ENCODE assay signal across 9 cellular contexts in genomic region chr6:83708546-83708969, GRCh38. TPM values are rescaled to one million over a fixed set of nuclear protein-coding genes. Genes with fewer than 3 reads are reported as not detected.
A peak's percentile ranks its signal among the peaks of the same experiment; 100 is the strongest.
DNase-seq lines count a peak whose midpoint lies in the region; ATAC-seq and TF ChIP-seq lines count a peak whose summit lies in the region.
"Had no signal": no experiment of that assay in that cellular context is flagged by ENCODE, and none has a peak within 500 bp of the region (broad histone marks: within the 10 kb centered on the region; RNA-seq: fewer than 3 reads in every experiment).

No MANE protein-coding gene starts in this region.

- DNase-seq in AG08395 (ENCODE audit: low spot score) (peak; percentile 14), brain microvascular endothelial cell (no peak), left kidney (ENCODE audit: low read depth, low spot score) (peak; percentile 71), tibial nerve (ENCODE audit: low spot score in 2 of 2) (no peak), immature natural killer cell (no peak), DMS79 treated with DMSO at 0.1 percent for 48 hours (lab: John Stamatoyannopoulos, UW) (no peak), NK-92 (lab: John Stamatoyannopoulos, UW; ENCODE audit: unreplicated experiment) (no peak)

- 1 to 4% methylated on average over 17 to 37 of the region's 52 CpGs for WGBS in tibial nerve, 2 donors

- no peak for TF ChIP-seq EP300 in tibial nerve (IDR thresholded peaks at IDR 0.05)

- in situ Hi-C loops in brain microvascular endothelial cell (cut with HindIII; ENCODE audit: low pct_ligation_motif_present, low sequenced_read_pairs) = no loop called here

- TF ChIP-seq POLR2A in tibial nerve (IDR thresholded peaks at IDR 0.05) = no peak

- H3K27ac Mint-ChIP-seq in immature natural killer cell = no peak overlapping the region

- peaks cover 0 to 9% (median 0%) of the 10 kb centered on the region in 3 donors for H3K36me3 Mint-ChIP-seq in immature natural killer cell

- H3K27me3 ChIP-seq in brain microvascular endothelial cell (replicated peaks) (peaks cover 36% of the 10 kb centered on the region), tibial nerve (peaks cover 0 to 47% of the 10 kb centered on the region in 2 donors)

- no peaks in the 10 kb centered on the region for H3K4me1 Mint-ChIP-seq in immature natural killer cell

- ATAC-seq in HG02642 (IDR thresholded peaks at IDR 0.05; ENCODE audit: poor library complexity, unreplicated experiment) = peak; percentile 45

- no peak for TF ChIP-seq CTCF in brain microvascular endothelial cell (IDR thresholded peaks at IDR 0.05; ENCODE audit: low read depth, low read length, missing control alignments)
- no peak for TF ChIP-seq CTCF in tibial nerve (IDR thresholded peaks at IDR 0.05)

- H3K27ac ChIP-seq in brain microvascular endothelial cell = no peak overlapping the region
- H3K27ac ChIP-seq in tibial nerve = no peak overlapping the region

- H3K4me3 ChIP-seq in brain microvascular endothelial cell (ENCODE audit: low read depth, low read length) (peak overlapping the region; percentile 50), tibial nerve (peak overlapping the region; percentile 26 to 60 (median 39))

- H3K4me3 Mint-ChIP-seq in immature natural killer cell = no peak overlapping the region

- H3K9me3 ChIP-seq in tibial nerve = peaks cover 0 to 17% (median 4%) of the 10 kb centered on the region in 4 donors
- H3K9me3 ChIP-seq: adrenal gland had no signal

- H3K36me3 ChIP-seq in brain microvascular endothelial cell (replicated peaks) (no peaks in the 10 kb centered on the region), tibial nerve (no peaks in the 10 kb centered on the region)
- H3K36me3 ChIP-seq: adrenal gland had no signal

- H3K27me3 Mint-ChIP-seq in immature natural killer cell (ENCODE audit: low read depth in 3 of 3) = peaks cover 8 to 17% (median 16%) of the 10 kb centered on the region in 3 donors

- H3K9me3 Mint-ChIP-seq in immature natural killer cell = peaks cover 5 to 21% (median 15%) of the 10 kb centered on the region in 6 donors

- peaks cover 0 to 21% (median 5%) of the 10 kb centered on the region in 4 donors for H3K4me1 ChIP-seq in tibial nerve

RNA-seq across cellular contexts. Expression of gene SNAP91, which starts 0.3 kb away (rescaled TPM):
- total RNA-seq in tibial nerve = 1 to 10 TPM in 1 of 4 donors, under 1 TPM in 2, not detected in 1; 0.42 to 4.3 (median 0.90) TPM
- not detected for polyA plus RNA-seq in immature natural killer cell

Comparison
In these comparisons a context has a peak if more than half of its experiments do, and no peak if none do; other contexts are left out.
1. DNase-seq: peak in AG08395 (single experiment) and left kidney (single experiment); none in brain microvascular endothelial cell (single experiment), tibial nerve (0 of 2), immature natural killer cell (0 of 3), DMS79 treated with DMSO at 0.1 percent for 48 hours (single experiment) and NK-92 (single experiment).